3 cellular contexts compared by ENCODE assay signal in genomic region chr3:194013928-194014327, GRCh38.
"Had no signal": no experiment of that assay in that cellular context is flagged by ENCODE, and none has a peak within 500 bp of the region (broad histone marks: within the 10 kb centered on the region; RNA-seq: fewer than 3 reads in every experiment).

No MANE protein-coding gene starts in this region.

- H3K4me3 ChIP-seq: GM12878 had no signal

- DNase-seq: GDM1, GF-D8 had no signal

- ATAC-seq: GM12878 had no signal
